Comparison of ENCODE assay signal across 9 cellular contexts in genomic region chr13:23377603-23378002, GRCh38. TPM values are rescaled to one million over a fixed set of nuclear protein-coding genes. Genes with fewer than 3 reads are reported as not detected.
DNase-seq lines count a peak whose midpoint lies in the region; ATAC-seq, FAIRE-seq and TF ChIP-seq lines count a peak whose summit lies in the region.
"Had no signal": no experiment of that assay in that cellular context is flagged by ENCODE, and none has a peak within 500 bp of the region (broad histone marks: within the 10 kb centered on the region; RNA-seq: fewer than 3 reads in every experiment).

No MANE protein-coding gene starts in this region.

- H3K9ac ChIP-seq in astrocyte (ENCODE audit: low read length) = peak overlapping the region; percentile 82

- peak overlapping the region; percentile 18 for H3K4me3 Mint-ChIP-seq in astrocyte (ENCODE audit: unreplicated experiment)
- no peak overlapping the region for H3K4me3 Mint-ChIP-seq in mesothelial cell of epicardium

- H3K36me3 ChIP-seq in right atrium auricular region (no peaks in the 10 kb centered on the region), astrocyte (ENCODE audit: insufficient read depth, low read length) (no peaks in the 10 kb centered on the region), uterus (no peaks in the 10 kb centered on the region)

- ATAC-seq in left cardiac atrium = no peak
- no peak for ATAC-seq in GM21786 (IDR thresholded peaks at IDR 0.05; ENCODE audit: unreplicated experiment)

- no peak for FAIRE-seq in astrocyte (lab: Jason Lieb, UNC)

- peak overlapping the region; percentile 97 for H3K27ac Mint-ChIP-seq in astrocyte (ENCODE audit: unreplicated experiment)
- H3K27ac Mint-ChIP-seq in mesothelial cell of epicardium = peak overlapping the region; percentile 91

- H3K79me2 ChIP-seq in astrocyte (ENCODE audit: insufficient read depth, low read length) = peaks cover 54% of the 10 kb centered on the region

- no peak for TF ChIP-seq CTCF in right atrium auricular region (IDR thresholded peaks at IDR 0.05)
- no peak for TF ChIP-seq CTCF in astrocyte (IDR thresholded peaks at IDR 0.05; ENCODE audit: insufficient read depth, low read depth, low read length)
- no peak for TF ChIP-seq CTCF in mesothelial cell of epicardium (IDR thresholded peaks at IDR 0.05; ENCODE audit: unreplicated experiment)
- TF ChIP-seq CTCF in uterus (IDR thresholded peaks at IDR 0.05) = no peak

- H3K9me3 Mint-ChIP-seq in astrocyte (ENCODE audit: unreplicated experiment) = no peaks in the 10 kb centered on the region
- H3K9me3 Mint-ChIP-seq in mesothelial cell of epicardium = peaks cover 5% of the 10 kb centered on the region

- H3K9me3 ChIP-seq in right atrium auricular region (no peaks in the 10 kb centered on the region), astrocyte (ENCODE audit: insufficient read depth, low read depth, low read length) (no peaks in the 10 kb centered on the region), uterus (no peaks in the 10 kb centered on the region)

- H3K4me1 ChIP-seq in right atrium auricular region (peaks cover 0 to 60% of the 10 kb centered on the region in 2 donors), astrocyte (ENCODE audit: insufficient read depth, low read length) (peaks cover 66% of the 10 kb centered on the region), uterus (peaks cover 0 to 13% of the 10 kb centered on the region in 2 donors)

- DNase-seq in right atrium auricular region (ENCODE audit: low spot score) = no peak
- no peak for DNase-seq in left cardiac atrium
- no peak for DNase-seq in astrocyte (ENCODE audit: low read depth)
- DNase-seq in mesothelial cell of epicardium (ENCODE audit: low spot score in 2 of 2, unreplicated experiment in 2 of 2) = no peak
- peak; percentile 21 to 29 for DNase-seq in uterus
- no peak for DNase-seq in AG08396 (ENCODE audit: low spot score)
- DNase-seq in iPS-NIHi11 (ENCODE audit: low spot score) = no peak

- H3K4me3 ChIP-seq in right atrium auricular region (no peak overlapping the region), astrocyte (ENCODE audit: insufficient read depth, low read depth, low read length) (no peak overlapping the region), uterus (no peak overlapping the region)

- H3K4me1 Mint-ChIP-seq in astrocyte (ENCODE audit: low read depth, unreplicated experiment) (peaks cover 27% of the 10 kb centered on the region), mesothelial cell of epicardium (peaks cover 24% of the 10 kb centered on the region)

- H4K20me1 ChIP-seq in astrocyte (ENCODE audit: insufficient read depth, low read length) = peaks cover 17% of the 10 kb centered on the region

- H3K27ac ChIP-seq in right atrium auricular region = peak overlapping the region; percentile 58 to 84
- peak overlapping the region; percentile 98 for H3K27ac ChIP-seq in astrocyte (ENCODE audit: low read depth, low read length)
- peak overlapping the region; percentile 87 to 88 for H3K27ac ChIP-seq in uterus
- H3K27ac ChIP-seq: C4-2B had no signal

- intact Hi-C loops in left cardiac atrium (cut with DNase I) = no loop called here
- intact Hi-C loops in uterus (cut with DNase I; ENCODE audit: low total_unique reads) = no loop called here

- H3K27me3 Mint-ChIP-seq in astrocyte (ENCODE audit: low read depth, unreplicated experiment) = no peaks in the 10 kb centered on the region
- H3K27me3 Mint-ChIP-seq in mesothelial cell of epicardium (ENCODE audit: low read depth) = no peaks in the 10 kb centered on the region

- H3K36me3 Mint-ChIP-seq in astrocyte (ENCODE audit: low read depth, unreplicated experiment) (peaks cover 2% of the 10 kb centered on the region), mesothelial cell of epicardium (peaks cover 1% of the 10 kb centered on the region)

- no peaks in the 10 kb centered on the region for H3K27me3 ChIP-seq in right atrium auricular region
- no peaks in the 10 kb centered on the region for H3K27me3 ChIP-seq in astrocyte (ENCODE audit: insufficient read depth, low read length)
- H3K27me3 ChIP-seq in uterus = no peaks in the 10 kb centered on the region

- TF ChIP-seq POLR2A in uterus (IDR thresholded peaks at IDR 0.05) = no peak

- H2AFZ ChIP-seq in astrocyte (ENCODE audit: low read depth, low read length) = peak overlapping the region; percentile 5

- H3K4me2 ChIP-seq in astrocyte (ENCODE audit: low read length) = peak overlapping the region; percentile 77

RNA-seq across cellular contexts. Expression of gene SACS, which starts 55.9 kb away (rescaled TPM):
- total RNA-seq in right atrium auricular region (10 to 100 TPM; 15.2 to 29.2 TPM), left cardiac atrium (10 to 100 TPM; 12.1 to 23.3 TPM), astrocyte (78.8 and 79.4 TPM in 2 replicates), mesothelial cell of epicardium (18.7 to 19.2 TPM (median 19.2 TPM) in 3 replicates), uterus (10 to 100 TPM in 3 of 4 donors, 1 to 10 TPM in 1; 9.0 to 70.5 (median 20.5) TPM)

Comparison
In these comparisons a context has a peak if more than half of its experiments do, and no peak if none do; other contexts are left out.
1. DNase-seq: peak in uterus (2 of 2); none in right atrium auricular region (single experiment), left cardiac atrium (single experiment), astrocyte (single experiment), mesothelial cell of epicardium (0 of 2), AG08396 (single experiment) and iPS-NIHi11 (single experiment).
2. Peak in every context shown above with its lines, with median percentiles within 50 percentile points of each other: H3K27ac ChIP-seq.